ENCODE assay signal across 9 cellular contexts in the genomic region with DNA sequence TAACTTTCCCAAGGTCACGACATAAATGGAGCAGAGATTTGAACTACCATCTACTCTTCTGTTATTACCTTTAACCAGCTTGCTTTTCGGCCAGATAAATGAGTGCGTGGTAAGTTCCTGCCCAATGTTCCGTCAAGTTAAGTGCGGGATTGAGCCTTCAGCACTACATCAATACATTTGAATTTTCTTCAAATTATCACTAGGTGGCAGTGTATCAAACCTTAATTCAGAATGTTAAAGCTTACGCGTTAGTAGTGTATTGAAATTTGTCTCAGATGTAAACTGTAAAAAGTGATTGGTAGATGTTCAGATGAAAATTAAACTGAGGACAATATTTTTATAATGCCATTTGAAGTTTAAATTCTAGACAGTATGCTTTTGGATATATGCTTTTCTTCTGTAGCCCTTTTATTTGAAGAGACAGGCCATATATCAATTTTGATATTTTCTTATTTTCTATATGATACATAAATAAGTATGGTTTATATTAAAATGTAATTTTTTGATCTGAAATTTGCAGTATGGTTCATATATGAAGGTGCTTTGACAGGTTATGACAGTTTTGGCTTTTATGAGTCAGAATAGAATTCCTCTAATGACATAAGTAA.
DNase-seq lines count a peak whose midpoint lies in the region; ATAC-seq and TF ChIP-seq lines count a peak whose summit lies in the region.
"Had no signal": no experiment of that assay in that cellular context is flagged by ENCODE, and none has a peak within 500 bp of the region (broad histone marks: within the 10 kb centered on the region; RNA-seq: fewer than 3 reads in every experiment).

No MANE protein-coding gene starts in this region.

- no peaks in the 10 kb centered on the region for H3K79me1 ChIP-seq in mesendoderm (ENCODE audit: low read length)

- ATAC-seq in Right ventricle myocardium superior (ENCODE audit: poor library complexity) (peak; percentile 78), Right ventricle myocardium inferior (no peak), HG03342 (IDR thresholded peaks at IDR 0.05; ENCODE audit: unreplicated experiment) (peak; percentile 79), HG03135 (IDR thresholded peaks at IDR 0.05; ENCODE audit: unreplicated experiment) (no peak)
- ATAC-seq in activated T-helper 17 cell treated with anti-CD3 and anti-CD28 coated beads, Interleukin-2, amount 50 U/mL, for 72 hours (replicated peaks): no peak

- peaks cover 32% of the 10 kb centered on the region for H3K27me3 Mint-ChIP-seq in chondrocyte (ENCODE audit: low read depth)
- H3K27me3 Mint-ChIP-seq in activated T-helper 17 cell treated with anti-CD3 and anti-CD28 coated beads, Interleukin-2, amount 50 U/mL, for 72 hours: peaks cover 3% of the 10 kb centered on the region

- H3K27ac ChIP-seq in mesendoderm (ENCODE audit: low read depth, low read length): no peak overlapping the region

- H3K36me3 ChIP-seq in mesendoderm (ENCODE audit: control insufficient read depth, insufficient read depth, low read length): no peaks in the 10 kb centered on the region

- no peak overlapping the region for H2BK5ac ChIP-seq in mesendoderm (ENCODE audit: low read length)

- H3K4me3 Mint-ChIP-seq in chondrocyte (ENCODE audit: unreplicated experiment): no peak overlapping the region
- H3K4me3 Mint-ChIP-seq in activated T-helper 17 cell treated with anti-CD3 and anti-CD28 coated beads, Interleukin-2, amount 50 U/mL, for 72 hours: no peak overlapping the region
- H3K4me3 Mint-ChIP-seq: activated naive CD8-positive, alpha-beta T cell had no signal

- H3K4ac ChIP-seq in mesendoderm (ENCODE audit: low read depth, low read length): no peak overlapping the region

- H3K4me2 ChIP-seq in mesendoderm (ENCODE audit: low read length): no peak overlapping the region

- H3K9ac ChIP-seq in mesendoderm (ENCODE audit: low read length): no peak overlapping the region

- no peaks in the 10 kb centered on the region for H3K27me3 ChIP-seq in mesendoderm (ENCODE audit: insufficient read depth, low read length, poor library complexity)

- no peak overlapping the region for H3K23ac ChIP-seq in mesendoderm (ENCODE audit: low read length)

- no peak overlapping the region for H3K56ac ChIP-seq in mesendoderm (ENCODE audit: low read length)

- no peak overlapping the region for H2BK120ac ChIP-seq in mesendoderm (ENCODE audit: low read depth, low read length)

- no peaks in the 10 kb centered on the region for H3K79me2 ChIP-seq in mesendoderm (ENCODE audit: control insufficient read depth, insufficient read depth, low read length)

- no peaks in the 10 kb centered on the region for H3K4me1 ChIP-seq in mesendoderm (ENCODE audit: control insufficient read depth, low read depth, low read length)

- H2BK15ac ChIP-seq in mesendoderm (replicated peaks; ENCODE audit: low read depth): no peak overlapping the region

- no peaks in the 10 kb centered on the region for H3K4me1 Mint-ChIP-seq in chondrocyte (ENCODE audit: low read depth)
- H3K4me1 Mint-ChIP-seq in activated T-helper 17 cell treated with anti-CD3 and anti-CD28 coated beads, Interleukin-2, amount 50 U/mL, for 72 hours: no peaks in the 10 kb centered on the region

- TF ChIP-seq CTCF in chondrocyte (IDR thresholded peaks at IDR 0.05): peak; percentile 85

- no peak overlapping the region for H3K27ac Mint-ChIP-seq in chondrocyte (ENCODE audit: unreplicated experiment)
- no peak overlapping the region for H3K27ac Mint-ChIP-seq in activated T-helper 17 cell treated with anti-CD3 and anti-CD28 coated beads, Interleukin-2, amount 50 U/mL, for 72 hours
- H3K27ac Mint-ChIP-seq: activated naive CD8-positive, alpha-beta T cell had no signal

- H3K9me3 Mint-ChIP-seq in chondrocyte (ENCODE audit: low read depth): no peaks in the 10 kb centered on the region
- no peaks in the 10 kb centered on the region for H3K9me3 Mint-ChIP-seq in activated T-helper 17 cell treated with anti-CD3 and anti-CD28 coated beads, Interleukin-2, amount 50 U/mL, for 72 hours

- no peak overlapping the region for H3K18ac ChIP-seq in mesendoderm (ENCODE audit: low read length)

- no CpG with 5 or more reads among the region's 7 CpGs for WGBS in mesendoderm (ENCODE audit: extremely low coverage, insufficient coverage, low lambda C conversion rate)

- no peak for DNase-seq in Right ventricle myocardium superior
- no peak for DNase-seq in Right ventricle myocardium inferior (ENCODE audit: missing footprints)
- peak; percentile 83 for DNase-seq in NCI-H748 treated with DMSO at 0.1 percent for 48 hours (lab: John Stamatoyannopoulos, UW)
- no peak for DNase-seq in chondrocyte (ENCODE audit: low spot score)
- peak; percentile 52 for DNase-seq in mesendoderm

- H3K36me3 Mint-ChIP-seq in chondrocyte (ENCODE audit: low read depth): no peaks in the 10 kb centered on the region
- H3K36me3 Mint-ChIP-seq in activated T-helper 17 cell treated with anti-CD3 and anti-CD28 coated beads, Interleukin-2, amount 50 U/mL, for 72 hours (ENCODE audit: low read depth): no peaks in the 10 kb centered on the region
- H3K36me3 Mint-ChIP-seq: activated naive CD8-positive, alpha-beta T cell had no signal

- no peak overlapping the region for H4K8ac ChIP-seq in mesendoderm (ENCODE audit: low read depth, low read length)

- H2AK5ac ChIP-seq in mesendoderm (ENCODE audit: low read length): no peak overlapping the region

- intact Hi-C loops in Right ventricle myocardium superior (cut with DNase I) (loop anchor here (5.0 to 10.0 kb wide), 2 partner anchors 496 to 959 kb away; no protein-coding TSS in a partner anchor), Right ventricle myocardium inferior (cut with DNase I) (loop anchor here (5.0 to 10.0 kb wide), 2 partner anchors 496 to 639 kb away; no protein-coding TSS in a partner anchor)

- no peak overlapping the region for H4K5ac ChIP-seq in mesendoderm (ENCODE audit: low read length)

- no peak overlapping the region for H3K4me3 ChIP-seq in mesendoderm (ENCODE audit: low read length)

Comparison
In these comparisons a context has a peak if more than half of its experiments do, and no peak if none do; other contexts are left out.
1. ATAC-seq: peak in Right ventricle myocardium superior (single experiment) and HG03342 (single experiment); none in Right ventricle myocardium inferior (single experiment), HG03135 (single experiment) and activated T-helper 17 cell treated with anti-CD3 and anti-CD28 coated beads, Interleukin-2, amount 50 U/mL, for 72 hours (single experiment).
2. DNase-seq: peak in NCI-H748 treated with DMSO at 0.1 percent for 48 hours (single experiment) and mesendoderm (single experiment); none in Right ventricle myocardium superior (single experiment), Right ventricle myocardium inferior (single experiment) and chondrocyte (single experiment).